Comparison of ENCODE assay signal across 21 cellular contexts in genomic region chr17:9233271-9233599, GRCh38.
"Had no signal": no experiment of that assay in that cellular context is flagged by ENCODE, and none has a peak within 500 bp of the region (broad histone marks: within the 10 kb centered on the region; RNA-seq: fewer than 3 reads in every experiment).

No MANE protein-coding gene starts in this region.

- H3K36me3 ChIP-seq: colonic mucosa, neural progenitor cell, prostate gland, thyroid gland had no signal

- DNase-seq: central memory CD4-positive, alpha-beta T cell; colonic mucosa; effector CD8-positive, alpha-beta T cell; endodermal cell; head of caudate nucleus; mesendoderm; nucleus accumbens; stimulated activated CD4-positive, alpha-beta T cell treated with anti-CD3 and anti-CD28 coated beads, Interleukin-15, amount 100 ng/mL, for 24 hours; stimulated activated CD4-positive, alpha-beta T cell treated with anti-CD3 and anti-CD28 coated beads, Interleukin-2, amount 100 ng/mL, for 48 hours; stimulated activated naive B cell treated with anti-CD40 and anti-IgM and Interleukin-4, amounts not matched to agents 10 μg/mL and 1 μg/mL and 100 μg/mL, for 72 hours; stimulated activated naive CD8-positive, alpha-beta T cell treated with anti-CD3 and anti-CD28 coated beads, Interleukin-15, amount 100 ng/mL, for 72 hours; thyroid gland; trophoblast cell had no signal

- H3K9me3 ChIP-seq: colonic mucosa, prostate gland, thyroid gland had no signal

- H3K27me3 ChIP-seq: colonic mucosa, hepatocyte, thyroid gland had no signal

- H3K9ac ChIP-seq: neural progenitor cell had no signal

- ATAC-seq: esophagus mucosa; left lobe of liver; right cardiac atrium; stimulated activated naive B cell treated with anti-CD40 and anti-IgM and Interleukin-4, amounts not matched to agents 10 μg/mL and 1 μg/mL and 100 μg/mL, for 72 hours had no signal

- H2AFZ ChIP-seq: hepatocyte, neural progenitor cell had no signal

- H3K4me2 ChIP-seq: hepatocyte, neural progenitor cell had no signal

- H3K27ac ChIP-seq: colonic mucosa, epithelial cell of prostate, hepatocyte, neural progenitor cell, prostate gland, thyroid gland had no signal

- H3K4me3 ChIP-seq: colonic mucosa, hepatocyte, neural progenitor cell, prostate gland, skin epidermis, thyroid gland had no signal

- H3K4me1 ChIP-seq: colonic mucosa, prostate gland, thyroid gland had no signal
